Comparison of ENCODE assay signal across 11 cellular contexts in genomic region chr9:21711504-21711903, GRCh38.
DNase-seq lines count a peak whose midpoint lies in the region; ATAC-seq lines count a peak whose summit lies in the region.
"Had no signal": no experiment of that assay in that cellular context is flagged by ENCODE, and none has a peak within 500 bp of the region (broad histone marks: within the 10 kb centered on the region; RNA-seq: fewer than 3 reads in every experiment).

No MANE protein-coding gene starts in this region.

- no peaks in the 10 kb centered on the region for H3K9me3 Mint-ChIP-seq in activated naive CD4-positive, alpha-beta T cell treated with anti-CD3 and anti-CD28 coated beads for 36 hours
- no peaks in the 10 kb centered on the region for H3K9me3 Mint-ChIP-seq in stimulated activated effector memory CD8-positive, alpha-beta T cell treated with anti-CD3 and anti-CD28 coated beads, Interleukin-12 subunit alpha, Interleukin-12 subunit beta, amount 100 ng/mL, for 72 hours
- no peaks in the 10 kb centered on the region for H3K9me3 Mint-ChIP-seq in CD8-positive, alpha-beta memory T cell

- POLR2A ChIA-PET in CD8-positive, alpha-beta memory T cell (lab: Charles Lee): no interaction called here

- no peaks in the 10 kb centered on the region for H3K9me3 ChIP-seq in CD8-positive, alpha-beta memory T cell (ENCODE audit: low read length)
- H3K9me3 ChIP-seq: neutrophil had no signal

- CTCF ChIA-PET in activated naive CD4-positive, alpha-beta T cell treated with anti-CD3 and anti-CD28 coated beads for 36 hours (lab: Charles Lee): interaction anchor here (1.2 to 2.5 kb wide), 3 partner anchors 10 to 77 kb away, joined by 4 to 19 read pairs (median 5); no protein-coding TSS in a partner anchor
- CTCF ChIA-PET in CD8-positive, alpha-beta memory T cell (lab: Charles Lee): interaction anchor here (2.0 to 2.7 kb wide), 2 partner anchors 77 to 245 kb away, joined by 7 to 8 read pairs; no protein-coding TSS in a partner anchor

- H3K36me3 Mint-ChIP-seq in activated naive CD4-positive, alpha-beta T cell treated with anti-CD3 and anti-CD28 coated beads for 36 hours (ENCODE audit: low read depth): no peaks in the 10 kb centered on the region
- no peaks in the 10 kb centered on the region for H3K36me3 Mint-ChIP-seq in stimulated activated effector memory CD8-positive, alpha-beta T cell treated with anti-CD3 and anti-CD28 coated beads, Interleukin-12 subunit alpha, Interleukin-12 subunit beta, amount 100 ng/mL, for 72 hours
- H3K36me3 Mint-ChIP-seq in CD8-positive, alpha-beta memory T cell: peaks cover 0 to 3% (median 0%) of the 10 kb centered on the region in 3 donors
- H3K36me3 Mint-ChIP-seq: CD14-positive monocyte had no signal

- DNase-seq in activated naive CD4-positive, alpha-beta T cell treated with anti-CD3 and anti-CD28 coated beads for 36 hours: peak; percentile 39
- no peak for DNase-seq in activated naive CD4-positive, alpha-beta T cell treated with anti-CD3 and anti-CD28 coated beads, Interleukin-2, amount 50 U/mL, for 16 hours
- peak; percentile 68 for DNase-seq in amniotic epithelial cell (ENCODE audit: low read depth)
- no peak for DNase-seq in stimulated activated effector memory CD8-positive, alpha-beta T cell treated with anti-CD3 and anti-CD28 coated beads, Interleukin-12 subunit alpha, Interleukin-12 subunit beta, amount 100 ng/mL, for 72 hours (ENCODE audit: low spot score in 2 of 2)
- DNase-seq in ureter (ENCODE audit: low spot score): no peak
- no peak for DNase-seq in CD8-positive, alpha-beta memory T cell
- DNase-seq in activated CD4-positive, CD25-positive, alpha-beta regulatory T cell treated with anti-CD3 and anti-CD28 coated beads, Interleukin-2, amount 50 U/mL, for 72 hours: no peak
- DNase-seq: Right ventricle myocardium superior had no signal

- peak; percentile 74 for ATAC-seq in HG03103 (IDR thresholded peaks at IDR 0.05; ENCODE audit: low read depth, unreplicated experiment)
- peak; percentile 75 for ATAC-seq in stimulated activated effector memory CD8-positive, alpha-beta T cell treated with anti-CD3 and anti-CD28 coated beads, Interleukin-12 subunit alpha, Interleukin-12 subunit beta, amount 100 ng/mL, for 72 hours

- H3K27ac Mint-ChIP-seq in activated naive CD4-positive, alpha-beta T cell treated with anti-CD3 and anti-CD28 coated beads for 36 hours: no peak overlapping the region
- H3K27ac Mint-ChIP-seq in stimulated activated effector memory CD8-positive, alpha-beta T cell treated with anti-CD3 and anti-CD28 coated beads, Interleukin-12 subunit alpha, Interleukin-12 subunit beta, amount 100 ng/mL, for 72 hours: no peak overlapping the region
- no peak overlapping the region for H3K27ac Mint-ChIP-seq in CD8-positive, alpha-beta memory T cell
- H3K27ac Mint-ChIP-seq: CD14-positive monocyte had no signal

- H3K36me3 ChIP-seq in CD8-positive, alpha-beta memory T cell (ENCODE audit: insufficient read depth, low read length): no peaks in the 10 kb centered on the region
- H3K36me3 ChIP-seq: neutrophil had no signal

- H3K4me1 ChIP-seq in CD8-positive, alpha-beta memory T cell (ENCODE audit: insufficient read depth, low read length): no peaks in the 10 kb centered on the region

- no peak overlapping the region for H3K27ac ChIP-seq in CD8-positive, alpha-beta memory T cell (ENCODE audit: low read depth, low read length)
- H3K27ac ChIP-seq: neutrophil had no signal

- H3K4me1 Mint-ChIP-seq in activated naive CD4-positive, alpha-beta T cell treated with anti-CD3 and anti-CD28 coated beads for 36 hours (ENCODE audit: low read depth): peaks cover 14% of the 10 kb centered on the region
- peaks cover 5% of the 10 kb centered on the region for H3K4me1 Mint-ChIP-seq in stimulated activated effector memory CD8-positive, alpha-beta T cell treated with anti-CD3 and anti-CD28 coated beads, Interleukin-12 subunit alpha, Interleukin-12 subunit beta, amount 100 ng/mL, for 72 hours
- peaks cover 0 to 23% (median 3%) of the 10 kb centered on the region in 3 donors for H3K4me1 Mint-ChIP-seq in CD8-positive, alpha-beta memory T cell
- H3K4me1 Mint-ChIP-seq: CD14-positive monocyte had no signal

- H3K4me3 ChIP-seq in CD8-positive, alpha-beta memory T cell (ENCODE audit: low read length): no peak overlapping the region

- no peaks in the 10 kb centered on the region for H3K27me3 ChIP-seq in CD8-positive, alpha-beta memory T cell (ENCODE audit: insufficient read depth, low read length, poor library complexity, severe bottlenecking)

- no peak overlapping the region for H3K4me3 Mint-ChIP-seq in activated naive CD4-positive, alpha-beta T cell treated with anti-CD3 and anti-CD28 coated beads for 36 hours
- H3K4me3 Mint-ChIP-seq in stimulated activated effector memory CD8-positive, alpha-beta T cell treated with anti-CD3 and anti-CD28 coated beads, Interleukin-12 subunit alpha, Interleukin-12 subunit beta, amount 100 ng/mL, for 72 hours: no peak overlapping the region
- H3K4me3 Mint-ChIP-seq in CD8-positive, alpha-beta memory T cell: no peak overlapping the region
- H3K4me3 Mint-ChIP-seq: CD14-positive monocyte had no signal

- intact Hi-C loops in activated naive CD4-positive, alpha-beta T cell treated with anti-CD3 and anti-CD28 coated beads for 36 hours (cut with micrococcal nuclease): loop anchor here (2.0 kb wide), 1 partner anchor 27 kb away; no protein-coding TSS in a partner anchor

- peaks cover under 1% of the 10 kb centered on the region for H3K27me3 Mint-ChIP-seq in activated naive CD4-positive, alpha-beta T cell treated with anti-CD3 and anti-CD28 coated beads for 36 hours (ENCODE audit: low read depth)
- peaks cover 5 to 9% of the 10 kb centered on the region in 2 donors for H3K27me3 Mint-ChIP-seq in CD8-positive, alpha-beta memory T cell

Comparison
In these comparisons a context has a peak if more than half of its experiments do, and no peak if none do; other contexts are left out.
1. DNase-seq: peak in activated naive CD4-positive, alpha-beta T cell treated with anti-CD3 and anti-CD28 coated beads for 36 hours (single experiment) and amniotic epithelial cell (single experiment); none in activated naive CD4-positive, alpha-beta T cell treated with anti-CD3 and anti-CD28 coated beads, Interleukin-2, amount 50 U/mL, for 16 hours (single experiment), stimulated activated effector memory CD8-positive, alpha-beta T cell treated with anti-CD3 and anti-CD28 coated beads, Interleukin-12 subunit alpha, Interleukin-12 subunit beta, amount 100 ng/mL, for 72 hours (0 of 2), ureter (single experiment), CD8-positive, alpha-beta memory T cell (0 of 5) and activated CD4-positive, CD25-positive, alpha-beta regulatory T cell treated with anti-CD3 and anti-CD28 coated beads, Interleukin-2, amount 50 U/mL, for 72 hours (single experiment).